In the genomic region with DNA sequence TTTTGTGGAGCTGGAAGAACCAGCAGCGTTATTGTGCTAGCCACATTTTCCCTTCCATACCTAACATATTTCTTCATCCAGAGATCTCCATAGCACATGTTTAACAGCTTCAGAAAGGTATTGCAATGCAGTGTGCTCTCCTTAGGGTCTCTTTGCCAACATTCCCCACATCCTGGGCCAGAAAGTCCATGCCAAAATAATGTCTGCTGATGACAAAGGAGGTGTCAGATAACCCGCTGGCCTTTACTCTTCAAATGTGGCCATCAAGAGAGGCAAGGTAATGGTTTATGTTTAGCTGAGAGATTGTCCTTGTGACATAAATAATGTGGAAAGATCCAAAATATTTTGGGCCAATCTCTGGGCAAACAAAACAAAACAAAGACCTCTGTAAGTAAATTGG, we compare ENCODE assay signal across 32 cellular contexts.
"Had no signal": no experiment of that assay in that cellular context is flagged by ENCODE, and none has a peak within 500 bp of the region (broad histone marks: within the 10 kb centered on the region; RNA-seq: fewer than 3 reads in every experiment).

No MANE protein-coding gene starts in this region.

- DNase-seq: activated effector memory CD4-positive, alpha-beta T cell treated with anti-CD3 and anti-CD28 coated beads, Interleukin-2, amount 50 U/mL, for 16 hours; activated effector memory CD4-positive, alpha-beta T cell treated with Interleukin-2 at 50 U/mL for 16 hours; activated gamma-delta T cell; activated gamma-delta T cell treated with Interleukin-2 at 50 U/mL for 16 hours; activated naive CD4-positive, alpha-beta T cell; activated naive CD4-positive, alpha-beta T cell treated with anti-CD3 and anti-CD28 coated beads for 36 hours; activated naive CD4-positive, alpha-beta T cell treated with anti-CD3 and anti-CD28 coated beads, Interleukin-2, amount 10 ng/mL, durations not matched to agents 7 days and 5 days; activated naive CD4-positive, alpha-beta T cell treated with anti-CD3 and anti-CD28 coated beads, Interleukin-2, amount 50 U/mL, for 16 hours; activated naive CD4-positive, alpha-beta T cell treated with Interleukin-2 at 50 U/mL for 16 hours; activated naive CD8-positive, alpha-beta T cell treated with anti-CD3 and anti-CD28 coated beads for 36 hours; activated naive CD8-positive, alpha-beta T cell treated with anti-CD3 and anti-CD28 coated beads, Interleukin-2, amount 10 ng/mL, durations not matched to agents 7 days and 5 days; activated naive CD8-positive, alpha-beta T cell treated with anti-CD3 and anti-CD28 coated beads, Interleukin-2, amount 50 U/mL, for 24 hours; activated T-cell treated with anti-CD3 and anti-CD28 coated beads, Interleukin-2, amount 50 U/mL, for 1 hour; activated T-cell treated with anti-CD3 and anti-CD28 coated beads, Interleukin-2, amount 50 U/mL, for 24 hours; activated T-cell treated with anti-CD3 and anti-CD28 coated beads, Interleukin-2, amount 50 U/mL, for 4 hours; activated T-cell treated with anti-CD3 and anti-CD28 coated beads, Interleukin-2, amount 50 U/mL, for 48 hours; activated T-cell treated with anti-CD3 and anti-CD28 coated beads, Interleukin-2, amount 50 U/mL, for 72 hours; adrenal gland; amniotic stem cell; amygdala; anterior cingulate cortex; aorta; body of pancreas; brain microvascular endothelial cell; caudate nucleus; central memory CD4-positive, alpha-beta T cell; cerebellar nuclear complex had no signal

- H3K27ac ChIP-seq: adrenal gland, ascending aorta, body of pancreas, brain microvascular endothelial cell, breast epithelium, cardiac muscle cell had no signal

- H3K36me3 ChIP-seq: adrenal gland, ascending aorta, brain microvascular endothelial cell, breast epithelium, cardiac muscle cell had no signal

- H3K4me1 ChIP-seq: adrenal gland, ascending aorta, body of pancreas, breast epithelium had no signal

- ATAC-seq: activated naive CD4-positive, alpha-beta T cell treated with anti-CD3 and anti-CD28 coated beads, Interleukin-2, amount 50 U/mL, for 72 hours; activated naive CD8-positive, alpha-beta T cell treated with anti-CD3 and anti-CD28 coated beads, Interleukin-2, amount 50 U/mL, for 24 hours; activated T-cell treated with anti-CD3 and anti-CD28 coated beads, Interleukin-2, amount 50 U/mL, for 4 hours; activated T-cell treated with anti-CD3 and anti-CD28 coated beads, Interleukin-2, amount 50 U/mL, for 72 hours; activated T-helper 17 cell treated with anti-CD3 and anti-CD28 coated beads, Interleukin-2, amount 50 U/mL, for 72 hours; body of pancreas had no signal

- H3K4me3 ChIP-seq: adrenal gland, ascending aorta, body of pancreas, breast epithelium, cardiac muscle cell had no signal

- H3K9me3 ChIP-seq: adrenal gland, ascending aorta, body of pancreas, breast epithelium had no signal

- H3K27me3 ChIP-seq: adrenal gland, ascending aorta, body of pancreas, brain microvascular endothelial cell, breast epithelium, cardiac muscle cell had no signal
